Comparison of ENCODE assay signal across 11 cellular contexts in the genomic region with DNA sequence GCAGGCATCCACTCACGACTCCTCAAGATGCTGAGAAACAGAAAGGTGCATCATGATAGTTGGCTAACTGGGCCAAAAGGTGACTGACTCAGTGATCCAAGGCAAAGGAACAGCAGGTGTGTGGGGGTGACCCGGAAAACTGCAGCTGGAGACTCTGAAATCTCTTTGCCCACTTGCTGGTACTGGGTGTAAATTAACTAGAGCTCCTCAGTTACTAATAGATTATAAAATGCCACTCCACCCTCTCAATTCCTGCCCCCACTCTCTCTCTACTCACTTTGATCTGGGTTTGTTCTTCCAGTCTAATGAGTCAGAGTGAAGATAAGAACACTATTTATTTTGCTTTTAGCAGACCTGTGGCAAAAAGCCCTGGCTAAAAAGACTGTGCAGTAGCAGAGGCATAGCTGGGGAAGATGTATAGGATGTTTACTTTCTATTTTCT. TPM values are rescaled to one million over a fixed set of nuclear protein-coding genes. Genes with fewer than 3 reads are reported as not detected.
A peak's percentile ranks its signal among the peaks of the same experiment; 100 is the strongest.
DNase-seq lines count a peak whose midpoint lies in the region; ATAC-seq and TF ChIP-seq lines count a peak whose summit lies in the region.
"Had no signal": no experiment of that assay in that cellular context is flagged by ENCODE, and none has a peak within 500 bp of the region (broad histone marks: within the 10 kb centered on the region; RNA-seq: fewer than 3 reads in every experiment).

No MANE protein-coding gene starts in this region.

- no TSS peak for BruUV-seq in Calu3 (replicated peaks; lab: Mats Ljungman, UMichigan)

- peak overlapping the region; percentile 63 for H3K27ac Mint-ChIP-seq in Calu3 (ENCODE audit: unreplicated experiment)
- H3K27ac Mint-ChIP-seq: effector memory CD8-positive, alpha-beta T cell had no signal

- peaks cover 9% of the 10 kb centered on the region for H3K36me3 Mint-ChIP-seq in Calu3 (ENCODE audit: insufficient read depth, unreplicated experiment)

- no peaks in the 10 kb centered on the region for H3K27me3 Mint-ChIP-seq in Calu3 (ENCODE audit: unreplicated experiment)

- H3K36me3 ChIP-seq in MG63 (no peaks in the 10 kb centered on the region; the same call in 1 of the 2 replicates), adipocyte (ENCODE audit: control insufficient read depth, insufficient read depth, low read length, severe bottlenecking) (no peaks in the 10 kb centered on the region), lung (ENCODE audit: control insufficient read depth in 2 of 2, insufficient read depth in 2 of 2, low read length in 2 of 2) (no peaks in the 10 kb centered on the region), aorta (ENCODE audit: control insufficient read depth in 1 of 2, insufficient read depth in 2 of 2, low read length in 1 of 2) (no peaks in the 10 kb centered on the region)

- CTCF ChIA-PET in Calu3 (lab: Charles Lee), result interaction anchor here (0.5 to 3.0 kb wide), 14 partner anchors 9 to 1625 kb away, joined by 3 to 31 read pairs (median 4); partner anchors contain the start of gene SUCO

- H3K4me1 ChIP-seq in adipocyte (ENCODE audit: control insufficient read depth, insufficient read depth, low read length) (peaks cover 32% of the 10 kb centered on the region), lung (ENCODE audit: control insufficient read depth in 2 of 2, insufficient read depth in 2 of 2, low read length in 2 of 2) (peaks cover 0 to 3% of the 10 kb centered on the region in 2 donors), aorta (ENCODE audit: control insufficient read depth in 1 of 2, insufficient read depth in 2 of 2, low read length in 2 of 2) (no peaks in the 10 kb centered on the region)

- H3K27ac ChIP-seq in lung (ENCODE audit: low read depth in 1 of 2, low read length in 1 of 2) (peak overlapping the region in 1 of 2 donors; percentile 42), aorta (ENCODE audit: low read depth in 1 of 2, low read length in 2 of 2) (no peak overlapping the region)

- WGBS in lung, 2 donors, result 65 to 78% methylated on average over 2 of the region's 2 CpGs
- WGBS in aorta, 2 donors, result 82% methylated on average over 2 of the region's 2 CpGs

- no peaks in the 10 kb centered on the region for H3K27me3 ChIP-seq in MG63
- peaks cover 3% of the 10 kb centered on the region for H3K27me3 ChIP-seq in adipocyte (replicated peaks; ENCODE audit: control insufficient read depth, insufficient read depth, low read length)
- no peaks in the 10 kb centered on the region for H3K27me3 ChIP-seq in lung (ENCODE audit: control insufficient read depth, insufficient read depth)
- no peaks in the 10 kb centered on the region for H3K27me3 ChIP-seq in aorta (ENCODE audit: control insufficient read depth in 1 of 2, insufficient read depth in 2 of 2, low read length in 1 of 2)

- H3K9me3 Mint-ChIP-seq in Calu3 (ENCODE audit: low read depth, unreplicated experiment), result no peaks in the 10 kb centered on the region
- H3K9me3 Mint-ChIP-seq: effector memory CD8-positive, alpha-beta T cell; nephron progenitor cell had no signal

- DNase-seq in Calu3 (peak; percentile 56), MG63 (peak; percentile 37), adipocyte (ENCODE audit: low read depth) (peak; percentile 48), lung (ENCODE audit: low spot score) (no peak), aorta (no peak), NCI-H2029 (lab: John Stamatoyannopoulos, UW) (no peak)
- DNase-seq: activated CD4-positive, alpha-beta T cell treated with anti-CD3 and anti-CD28 coated beads for 48 hours; effector memory CD8-positive, alpha-beta T cell had no signal

- no peaks in the 10 kb centered on the region for H3K9me3 ChIP-seq in MG63
- no peaks in the 10 kb centered on the region for H3K9me3 ChIP-seq in adipocyte (ENCODE audit: control insufficient read depth, low read length)
- H3K9me3 ChIP-seq in lung (ENCODE audit: control insufficient read depth in 2 of 2, insufficient read depth in 1 of 2, low read length in 1 of 2), result no peaks in the 10 kb centered on the region
- H3K9me3 ChIP-seq in aorta (ENCODE audit: control insufficient read depth, low read length), result no peaks in the 10 kb centered on the region

- ATAC-seq in lung (ENCODE audit: insufficient read depth, low FRiP score), result peak; percentile 38
- ATAC-seq in aorta (ENCODE audit: low FRiP score), result no peak
- ATAC-seq in GM21390 (IDR thresholded peaks at IDR 0.05; ENCODE audit: unreplicated experiment), result no peak
- ATAC-seq in HG03175 (IDR thresholded peaks at IDR 0.05; ENCODE audit: unreplicated experiment), result no peak
- ATAC-seq: effector memory CD8-positive, alpha-beta T cell had no signal

- TF ChIP-seq CTCF in Calu3 (IDR thresholded peaks at IDR 0.05; ENCODE audit: unreplicated experiment) (no peak), lung (IDR thresholded peaks at IDR 0.05; ENCODE audit: control extremely low read depth, extremely low read depth) (no peak)

- H3K4me3 Mint-ChIP-seq in Calu3 (ENCODE audit: low read depth, unreplicated experiment), result peak overlapping the region; percentile 51
- H3K4me3 Mint-ChIP-seq: effector memory CD8-positive, alpha-beta T cell had no signal

- intact Hi-C loops in Calu3 (cut with micrococcal nuclease; ENCODE audit: unreplicated experiment), result loop anchor here (1.0 to 5.0 kb wide), 4 partner anchors 24 to 156 kb away; no protein-coding TSS in a partner anchor
- intact Hi-C loops in aorta (cut with DNase I), result no loop called here

- H3K4me1 Mint-ChIP-seq in Calu3 (ENCODE audit: low read depth, unreplicated experiment), result peaks cover 75% of the 10 kb centered on the region

- no peak overlapping the region for H3K9ac ChIP-seq in adipocyte (ENCODE audit: low read length)

- H3K4me3 ChIP-seq in MG63 (no peak overlapping the region), adipocyte (ENCODE audit: low read length) (no peak overlapping the region), lung (no peak overlapping the region), aorta (ENCODE audit: low read length in 2 of 2) (no peak overlapping the region)

RNA-seq across cellular contexts. Expression of gene PIGC, which starts 7.2 kb away (rescaled TPM):
- total RNA-seq in Calu3 (2022) (29.2 TPM in 2 replicates), lung (10 to 100 TPM; 17.9 to 26.1 TPM), aorta (10 to 100 TPM; 18.0 to 22.9 TPM)
- total RNA-seq in MG63 (2014; rRNA removed; shearing (Covaris generic); ENCODE audit: low replicate concordance), result 19.6 and 30.6 TPM in 2 replicates
- polyA plus RNA-seq in lung (10 to 100 TPM; 20.0 to 21.8 TPM), aorta (10 to 100 TPM; 24.2 to 27.2 TPM)

RNA-seq across cellular contexts. Expression of gene C1orf105, which starts 30.5 kb away (rescaled TPM):
- total RNA-seq in Calu3 (2022) (not detected in 2 replicates), lung (not detected), aorta (not detected)
- not detected in 2 replicates for total RNA-seq in MG63 (2014; rRNA removed; shearing (Covaris generic); ENCODE audit: low replicate concordance)
- polyA plus RNA-seq in lung (not detected), aorta (not detected)

Comparison
In these comparisons a context has a peak if more than half of its experiments do, and no peak if none do; other contexts are left out.
1. DNase-seq: peak in Calu3 (single experiment), MG63 (single experiment) and adipocyte (single experiment); none in lung (single experiment), aorta (0 of 2) and NCI-H2029 (single experiment).